In the genomic region with DNA sequence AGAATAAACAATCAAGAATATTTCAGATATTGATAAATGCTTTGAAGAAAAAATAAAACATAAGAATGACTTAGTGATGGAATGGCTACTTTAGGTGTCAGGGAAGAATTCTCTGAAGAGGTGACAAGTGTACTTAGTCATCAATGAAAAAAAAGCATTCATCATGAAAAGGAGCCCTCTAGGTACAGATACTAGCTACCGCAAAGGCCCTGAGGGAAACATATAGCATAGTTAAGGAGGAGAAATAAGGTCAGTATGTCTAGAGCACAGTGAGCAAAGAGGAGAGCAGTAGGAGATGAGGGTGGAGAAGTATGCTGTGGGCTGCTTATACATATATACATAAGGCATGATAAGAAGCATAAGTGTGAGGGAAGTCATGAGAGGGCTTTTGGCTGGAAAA, we compare ENCODE assay signal across 1 cellular context.
TF ChIP-seq lines count a peak whose summit lies in the region.

No MANE protein-coding gene starts in this region.

TF ChIP-seq in H1, 55 proteins besides CTCF, POLR2A, EP300 and RAD21:
- TF ChIP-seq PHF8 (conservative IDR thresholded peaks at IDR 0.05; ENCODE audit: low read depth, low read length): no peak
- TF ChIP-seq, protein P1, sequence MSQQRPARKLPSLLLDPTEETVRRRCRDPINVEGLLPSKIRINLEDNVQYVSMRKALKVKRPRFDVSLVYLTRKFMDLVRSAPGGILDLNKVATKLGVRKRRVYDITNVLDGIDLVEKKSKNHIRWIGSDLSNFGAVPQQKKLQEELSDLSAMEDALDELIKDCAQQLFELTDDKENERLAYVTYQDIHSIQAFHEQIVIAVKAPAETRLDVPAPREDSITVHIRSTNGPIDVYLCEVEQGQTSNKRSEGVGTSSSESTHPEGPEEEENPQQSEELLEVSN (IDR thresholded peaks at IDR 0.05): no peak
- TF ChIP-seq TBP (IDR thresholded peaks at IDR 0.05; ENCODE audit: low read depth, low read length): no peak
- TF ChIP-seq ZNF274 (IDR thresholded peaks at IDR 0.05; ENCODE audit: borderline replicate concordance, extremely low read depth, low read length): 0 out of 2 replicates have a peak, but pooled peaks have one; percentile 23
- TF ChIP-seq CEBPB (IDR thresholded peaks at IDR 0.05; ENCODE audit: low read depth, low read length): no peak
- TF ChIP-seq BACH1 (IDR thresholded peaks at IDR 0.05; ENCODE audit: low read length): no peak
- TF ChIP-seq CBX8 (IDR thresholded peaks at IDR 0.05; ENCODE audit: borderline replicate concordance, low read depth, low read length): no peak
TF ChIP-seq in H1: peak in this region for 1.
